ENCODE assay signal across 14 cellular contexts in genomic region chr13:111230385-111230930, GRCh38.
DNase-seq lines count a peak whose midpoint lies in the region; ATAC-seq and TF ChIP-seq lines count a peak whose summit lies in the region.
"Had no signal": no experiment of that assay in that cellular context is flagged by ENCODE, and none has a peak within 500 bp of the region (broad histone marks: within the 10 kb centered on the region; RNA-seq: fewer than 3 reads in every experiment).

No MANE protein-coding gene starts in this region.

- no peak overlapping the region for H3K27ac Mint-ChIP-seq in endodermal cell
- H3K27ac Mint-ChIP-seq in osteocyte (ENCODE audit: unreplicated experiment): peak overlapping the region; percentile 15
- H3K27ac Mint-ChIP-seq in WTC11: no peak overlapping the region
- H3K27ac Mint-ChIP-seq in activated naive CD8-positive, alpha-beta T cell treated with anti-CD3 and anti-CD28 coated beads for 36 hours: no peak overlapping the region

- peaks cover 23% of the 10 kb centered on the region for H3K36me3 ChIP-seq in endodermal cell (ENCODE audit: control insufficient read depth, insufficient read depth, low read length)

- H3K27ac ChIP-seq in endodermal cell (ENCODE audit: low read depth, low read length): no peak overlapping the region
- H3K27ac ChIP-seq: 22Rv1, BLaER1 had no signal

- CTCF ChIA-PET in WTC11 (lab: Charles Lee): interaction anchor here (1.4 kb wide), 1 partner anchor 175 kb away, joined by 3 read pairs; no protein-coding TSS in a partner anchor

- no peak overlapping the region for H3K4me3 Mint-ChIP-seq in endodermal cell
- H3K4me3 Mint-ChIP-seq in osteocyte (ENCODE audit: unreplicated experiment): no peak overlapping the region
- H3K4me3 Mint-ChIP-seq in WTC11: no peak overlapping the region
- H3K4me3 Mint-ChIP-seq in activated naive CD8-positive, alpha-beta T cell treated with anti-CD3 and anti-CD28 coated beads for 36 hours: no peak overlapping the region
- H3K4me3 Mint-ChIP-seq: CD8-positive, alpha-beta memory T cell had no signal

- no peaks in the 10 kb centered on the region for H3K9me3 ChIP-seq in endodermal cell (ENCODE audit: control insufficient read depth, low read length)
- H3K9me3 ChIP-seq: BLaER1, Caco-2, HAP-1 had no signal

- H3K9me3 Mint-ChIP-seq in endodermal cell (no peaks in the 10 kb centered on the region), osteocyte (ENCODE audit: unreplicated experiment) (no peaks in the 10 kb centered on the region), WTC11 (no peaks in the 10 kb centered on the region)
- H3K9me3 Mint-ChIP-seq in activated naive CD8-positive, alpha-beta T cell treated with anti-CD3 and anti-CD28 coated beads for 36 hours: no peaks in the 10 kb centered on the region
- H3K9me3 Mint-ChIP-seq: CD8-positive, alpha-beta memory T cell had no signal

- H3K4me1 Mint-ChIP-seq in endodermal cell (peaks cover 19% of the 10 kb centered on the region), osteocyte (ENCODE audit: unreplicated experiment) (peaks cover 32% of the 10 kb centered on the region), WTC11 (peaks cover 19% of the 10 kb centered on the region)
- peaks cover 22% of the 10 kb centered on the region for H3K4me1 Mint-ChIP-seq in activated naive CD8-positive, alpha-beta T cell treated with anti-CD3 and anti-CD28 coated beads for 36 hours

- TF ChIP-seq CTCF in endodermal cell (conservative IDR thresholded peaks at IDR 0.05): no peak
- no peak for TF ChIP-seq CTCF in osteocyte (IDR thresholded peaks at IDR 0.05)
- no peak for TF ChIP-seq CTCF in WTC11 (IDR thresholded peaks at IDR 0.05)

- H3K9ac ChIP-seq in endodermal cell (ENCODE audit: extremely low read depth, low read length, poor library complexity, severe bottlenecking): no peak overlapping the region
- H3K9ac ChIP-seq: BLaER1 had no signal

- H3K27me3 Mint-ChIP-seq in endodermal cell (ENCODE audit: insufficient read depth) (no peaks in the 10 kb centered on the region), osteocyte (ENCODE audit: unreplicated experiment) (no peaks in the 10 kb centered on the region), WTC11 (ENCODE audit: low read depth) (no peaks in the 10 kb centered on the region)
- H3K27me3 Mint-ChIP-seq in activated naive CD8-positive, alpha-beta T cell treated with anti-CD3 and anti-CD28 coated beads for 36 hours: no peaks in the 10 kb centered on the region
- H3K27me3 Mint-ChIP-seq: CD8-positive, alpha-beta memory T cell had no signal

- 92 to 96% methylated on average over 7 to 10 of the region's 10 CpGs for WGBS in endodermal cell (ENCODE audit: insufficient coverage in 1 of 2, insufficient read length in 1 of 2), 2 experiments

- intact Hi-C loops in Right ventricle myocardium inferior (cut with DNase I) (no loop called here), cardiac septum (cut with DNase I) (loop anchor here (10.0 kb wide), 1 partner anchor 224 kb away; no protein-coding TSS in a partner anchor)

- H3K4me3 ChIP-seq in endodermal cell (ENCODE audit: low read length): no peak overlapping the region
- H3K4me3 ChIP-seq: BLaER1, HAP-1 had no signal

- H3K4me1 ChIP-seq in endodermal cell (ENCODE audit: control insufficient read depth, insufficient read depth, low read length): no peaks in the 10 kb centered on the region
- H3K4me1 ChIP-seq: Caco-2, HAP-1 had no signal

- H3K27me3 ChIP-seq in endodermal cell (ENCODE audit: control insufficient read depth, insufficient read depth, low read length, poor library complexity, severe bottlenecking): no peaks in the 10 kb centered on the region
- H3K27me3 ChIP-seq: BLaER1 had no signal

- DNase-seq in Right ventricle myocardium inferior (ENCODE audit: missing footprints) (no peak), cardiac septum (ENCODE audit: low spot score) (no peak), endodermal cell (peak; percentile 28), osteocyte (ENCODE audit: extremely low spot score, unreplicated experiment) (peak; percentile 75), NCI-H2029 (lab: John Stamatoyannopoulos, UW) (no peak), WTC11 (ENCODE audit: low spot score) (no peak)
- no peak for DNase-seq in activated naive CD8-positive, alpha-beta T cell treated with anti-CD3 and anti-CD28 coated beads for 36 hours
- DNase-seq: AML-193; Caco-2; CD8-positive, alpha-beta memory T cell; GF-D8 had no signal

- ATAC-seq in Right ventricle myocardium inferior: peak; percentile 20
- ATAC-seq in WTC11: no peak

- H3K36me3 Mint-ChIP-seq in endodermal cell (ENCODE audit: low read depth) (peaks cover 12% of the 10 kb centered on the region), osteocyte (ENCODE audit: unreplicated experiment) (peaks cover 29% of the 10 kb centered on the region), WTC11 (peaks cover 10% of the 10 kb centered on the region; the same call in 1 of the 2 replicates)
- H3K36me3 Mint-ChIP-seq in activated naive CD8-positive, alpha-beta T cell treated with anti-CD3 and anti-CD28 coated beads for 36 hours: peaks cover 31% of the 10 kb centered on the region

- POLR2A ChIA-PET in WTC11 (lab: Charles Lee): no interaction called here

TF ChIP-seq in WTC11, 78 proteins besides CTCF, POLR2A, EP300 and RAD21:
- TF ChIP-seq MAX (CRISPR knock-in tag; IDR thresholded peaks at IDR 0.05): no peak
- TF ChIP-seq NR1H2 (CRISPR knock-in tag; IDR thresholded peaks at IDR 0.05): no peak
- TF ChIP-seq MLX (CRISPR knock-in tag; IDR thresholded peaks at IDR 0.05): no peak
- no peak for TF ChIP-seq CREB1 (CRISPR knock-in tag; IDR thresholded peaks at IDR 0.05)
- TF ChIP-seq IRF2 (CRISPR knock-in tag; IDR thresholded peaks at IDR 0.05; ENCODE audit: borderline replicate concordance, low read depth): no peak
- TF ChIP-seq ZBTB43 (CRISPR knock-in tag; IDR thresholded peaks at IDR 0.05): no peak
- TF ChIP-seq SP1 (CRISPR knock-in tag; conservative IDR thresholded peaks at IDR 0.05): no peak

Comparison
In these comparisons a context has a peak if more than half of its experiments do, and no peak if none do; other contexts are left out.
1. DNase-seq: peak in endodermal cell (single experiment) and osteocyte (single experiment); none in Right ventricle myocardium inferior (single experiment), cardiac septum (single experiment), NCI-H2029 (single experiment), WTC11 (single experiment) and activated naive CD8-positive, alpha-beta T cell treated with anti-CD3 and anti-CD28 coated beads for 36 hours (single experiment).